ENCODE assay signal across 15 cellular contexts in the genomic region with DNA sequence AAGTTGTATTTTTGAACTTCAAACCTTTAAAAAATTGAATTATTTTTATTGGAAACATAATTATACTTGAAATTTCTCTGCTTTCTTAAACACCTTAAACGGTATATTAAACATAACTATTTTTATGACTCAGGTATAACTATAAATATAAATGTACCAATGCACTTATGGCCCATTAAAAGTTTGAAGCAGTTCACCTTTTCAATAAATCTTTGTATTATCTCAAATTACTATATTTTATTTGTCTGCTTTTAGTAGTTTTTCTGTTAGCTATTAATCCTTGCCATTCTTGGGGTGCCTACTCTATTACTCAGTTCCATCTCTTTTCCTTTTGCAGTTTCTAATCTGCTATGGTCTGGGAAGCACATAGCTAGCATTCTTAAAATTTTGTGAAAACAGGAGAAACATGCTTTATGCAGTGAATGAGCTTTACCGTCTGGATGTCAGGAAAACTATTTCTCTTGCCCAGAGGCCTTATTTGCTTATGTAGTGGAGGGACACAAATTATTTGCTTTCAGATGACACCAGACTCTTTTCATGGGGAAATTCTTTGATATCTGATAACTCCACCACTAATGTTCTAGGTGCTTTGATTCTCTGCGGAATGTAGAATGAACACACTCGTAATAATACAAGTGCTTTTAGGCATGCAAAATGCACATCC.
DNase-seq lines count a peak whose midpoint lies in the region; ATAC-seq, FAIRE-seq and TF ChIP-seq lines count a peak whose summit lies in the region.
"Had no signal": no experiment of that assay in that cellular context is flagged by ENCODE, and none has a peak within 500 bp of the region (broad histone marks: within the 10 kb centered on the region; RNA-seq: fewer than 3 reads in every experiment).

No MANE protein-coding gene starts in this region.

- no peak overlapping the region for H2BK15ac ChIP-seq in H1 (ENCODE audit: low read length)
- H2BK15ac ChIP-seq in mesendoderm (replicated peaks; ENCODE audit: low read depth), result no peak overlapping the region

- H3K4me1 ChIP-seq in H1 (replicated peaks in 1 of 4; ENCODE audit: control insufficient read depth in 3 of 4, insufficient read depth in 4 of 4, low read length in 3 of 4), result no peaks in the 10 kb centered on the region
- peaks cover 2% of the 10 kb centered on the region for H3K4me1 ChIP-seq in mesendoderm (ENCODE audit: control insufficient read depth, low read depth, low read length)

- H3K27me3 ChIP-seq in H1 (replicated peaks in 1 of 4; ENCODE audit: control insufficient read depth in 3 of 4, extremely low read depth in 1 of 4, insufficient read depth in 3 of 4, low read length in 3 of 4), result no peaks in the 10 kb centered on the region
- no peaks in the 10 kb centered on the region for H3K27me3 ChIP-seq in mesendoderm (ENCODE audit: insufficient read depth, low read length, poor library complexity)

- POLR2A ChIA-PET in AG04449 (lab: Yijun Ruan, JAX) (interaction anchor here (0.5 to 3.8 kb wide), 8 partner anchors 11 to 384 kb away, joined by 3 to 46 read pairs (median 5); partner anchors contain the start of gene CITED2), H1 (lab: Charles Lee; ENCODE audit: partially characterized antibody) (interaction anchor here (1.4 kb wide), 1 partner anchor 379 kb away, joined by 5 read pairs; the partner anchor contains the start of gene CITED2)

- H3K79me1 ChIP-seq in H1 (ENCODE audit: low read depth, low read length) (no peaks in the 10 kb centered on the region), mesendoderm (ENCODE audit: low read length) (no peaks in the 10 kb centered on the region)

- no peak overlapping the region for H2BK120ac ChIP-seq in H1 (replicated peaks; ENCODE audit: low read depth, low read length)
- H2BK120ac ChIP-seq in mesendoderm (ENCODE audit: low read depth, low read length), result no peak overlapping the region

- H4K5ac ChIP-seq in H1 (ENCODE audit: insufficient read length, low read depth, low read length), result peak overlapping the region; percentile 21
- H4K5ac ChIP-seq in mesendoderm (ENCODE audit: low read length), result no peak overlapping the region

- DNase-seq in AG04449 (ENCODE audit: low read depth, low spot score) (peak; percentile 83), LHCN-M2 (ENCODE audit: low read depth) (peak; percentile 75), H1 (ENCODE audit: low read depth in 1 of 2, low spot score in 2 of 2) (no peak), mesendoderm (peak; percentile 92), HUDEP-2 (lab: John Stamatoyannopoulos, UW; ENCODE audit: unreplicated experiment in 76 of 76) (no peak), SKM-1 (lab: John Stamatoyannopoulos, UW; ENCODE audit: unreplicated experiment) (no peak)
- DNase-seq in activated T-cell treated with anti-CD3 and anti-CD28 coated beads, Interleukin-2, amount 50 U/mL, for 24 hours, result no peak
- DNase-seq: activated T-cell treated with anti-CD3 and anti-CD28 coated beads, Interleukin-2, amount 50 U/mL, for 1 hour; AML-193; aorta; NCI-H446 treated with DMSO at 0.1 percent for 48 hours had no signal

- H4K8ac ChIP-seq in H1 (ENCODE audit: extremely low read depth, insufficient read depth, low read length) (no peak overlapping the region), mesendoderm (ENCODE audit: low read depth, low read length) (no peak overlapping the region)

- no peaks in the 10 kb centered on the region for H4K20me1 ChIP-seq in H1 (replicated peaks in 1 of 2; ENCODE audit: control insufficient read depth in 1 of 2, insufficient read depth in 2 of 2, low read length in 2 of 2)

- H3K23ac ChIP-seq in H1 (ENCODE audit: insufficient read length), result no peak overlapping the region
- H3K23ac ChIP-seq in mesendoderm (ENCODE audit: low read length), result no peak overlapping the region

- H3K36me3 Mint-ChIP-seq in activated T-cell treated with anti-CD3 and anti-CD28 coated beads, Interleukin-2, amount 50 U/mL, for 24 hours (ENCODE audit: low read depth), result no peaks in the 10 kb centered on the region

- 81% methylated on average over 4 of the region's 4 CpGs; no CpG with 5 or more reads in 1 of the 2 experiments for WGBS in H1 (ENCODE audit: extremely low coverage in 1 of 2, insufficient coverage in 1 of 2, insufficient read length in 1 of 2, insufficient replicate concordance in 2 of 2, low coverage in 1 of 2, low lambda C conversion rate in 2 of 2, missing lambda C conversion rate in 1 of 2), 2 experiments
- no CpG with 5 or more reads among the region's 4 CpGs for WGBS in mesendoderm (ENCODE audit: extremely low coverage, insufficient coverage, low lambda C conversion rate)

- H3K23me2 ChIP-seq in H1 (ENCODE audit: low read depth, low read length), result no peaks in the 10 kb centered on the region; the same call in 1 of the 2 replicates

- H3K9ac ChIP-seq in H1 (replicated peaks in 1 of 4; ENCODE audit: extremely low read depth in 1 of 4, low read depth in 3 of 4, low read length in 3 of 4) (no peak overlapping the region), mesendoderm (ENCODE audit: low read length) (no peak overlapping the region)

- FAIRE-seq in H1 (lab: Jason Lieb, UNC), result no peak
- FAIRE-seq: urothelium cell line had no signal

- CTCF ChIA-PET in AG04449 (lab: Yijun Ruan, JAX), result interaction anchor here (1.2 to 1.5 kb wide), 2 partner anchors 380 to 384 kb away, joined by 5 to 6 read pairs; no protein-coding TSS in a partner anchor
- CTCF ChIA-PET in H1 (lab: Charles Lee; ENCODE audit: partially characterized antibody), result interaction anchor here (0.6 kb wide), 1 partner anchor 19 kb away, joined by 4 read pairs; no protein-coding TSS in a partner anchor

- no peak overlapping the region for H3K4ac ChIP-seq in H1 (replicated peaks; ENCODE audit: insufficient read length, low read depth, low read length)
- no peak overlapping the region for H3K4ac ChIP-seq in mesendoderm (ENCODE audit: low read depth, low read length)

- H3K27me3 Mint-ChIP-seq in activated T-cell treated with anti-CD3 and anti-CD28 coated beads, Interleukin-2, amount 50 U/mL, for 24 hours, result no peaks in the 10 kb centered on the region

- H3K4me2 ChIP-seq in H1 (ENCODE audit: insufficient read depth in 1 of 2, low read depth in 2 of 2, low read length in 2 of 2), result no peak overlapping the region
- no peak overlapping the region for H3K4me2 ChIP-seq in mesendoderm (ENCODE audit: low read length)

- no peak for ATAC-seq in GM21447 (IDR thresholded peaks at IDR 0.05; ENCODE audit: unreplicated experiment)

- no peak overlapping the region for H3K27ac ChIP-seq in H1 (ENCODE audit: low read depth, low read length)
- H3K27ac ChIP-seq in mesendoderm (ENCODE audit: low read depth, low read length), result peak overlapping the region; percentile 11
- H3K27ac ChIP-seq: RWPE1 had no signal

- no peak overlapping the region for H3K27ac Mint-ChIP-seq in activated T-cell treated with anti-CD3 and anti-CD28 coated beads, Interleukin-2, amount 50 U/mL, for 24 hours

- no peaks in the 10 kb centered on the region for H3K9me3 Mint-ChIP-seq in activated T-cell treated with anti-CD3 and anti-CD28 coated beads, Interleukin-2, amount 50 U/mL, for 24 hours
- H3K9me3 Mint-ChIP-seq: neural crest cell had no signal

- peak overlapping the region; percentile 8; the same call in 1 of the 2 replicates for H2AFZ ChIP-seq in H1 (ENCODE audit: low read length)

- TF ChIP-seq EP300 in H1 (IDR thresholded peaks at IDR 0.05; ENCODE audit: borderline replicate concordance in 1 of 2, low read depth in 2 of 2, low read length in 2 of 2), result no peak

- no peak overlapping the region for H3K18ac ChIP-seq in H1 (ENCODE audit: extremely low read depth, low read length)
- no peak overlapping the region for H3K18ac ChIP-seq in mesendoderm (ENCODE audit: low read length)

- H4K91ac ChIP-seq in H1 (replicated peaks; ENCODE audit: insufficient read length, low read length), result no peak overlapping the region

- H3K4me1 Mint-ChIP-seq in activated T-cell treated with anti-CD3 and anti-CD28 coated beads, Interleukin-2, amount 50 U/mL, for 24 hours (ENCODE audit: low read depth), result no peaks in the 10 kb centered on the region

- H3K14ac ChIP-seq in H1 (ENCODE audit: insufficient read length), result no peak overlapping the region

- H2BK5ac ChIP-seq in H1 (ENCODE audit: low read depth, low read length) (no peak overlapping the region), mesendoderm (ENCODE audit: low read length) (no peak overlapping the region)

- TF ChIP-seq POLR2A in H1 (IDR thresholded peaks at IDR 0.05; ENCODE audit: control extremely low read depth in 1 of 2, low read depth in 2 of 2, low read length in 2 of 2), result no peak

- no peak overlapping the region for H3K4me3 Mint-ChIP-seq in activated T-cell treated with anti-CD3 and anti-CD28 coated beads, Interleukin-2, amount 50 U/mL, for 24 hours
- H3K4me3 Mint-ChIP-seq: neural crest cell had no signal

- H3K4me3 ChIP-seq in AG04449 (ENCODE audit: low read depth, low read length) (no peak overlapping the region), H1 (ENCODE audit: extremely low read depth in 1 of 4, insufficient read depth in 2 of 4, low read depth in 3 of 4, low read length in 4 of 4) (no peak overlapping the region), mesendoderm (ENCODE audit: low read length) (no peak overlapping the region)

- H2AK5ac ChIP-seq in H1 (ENCODE audit: low read depth, low read length) (no peak overlapping the region), mesendoderm (ENCODE audit: low read length) (no peak overlapping the region)

- H3K36me3 ChIP-seq in H1 (ENCODE audit: control insufficient read depth in 2 of 4, insufficient read depth in 4 of 4, low read length in 3 of 4), result no peaks in the 10 kb centered on the region
- no peaks in the 10 kb centered on the region for H3K36me3 ChIP-seq in mesendoderm (ENCODE audit: control insufficient read depth, insufficient read depth, low read length)

- no peaks in the 10 kb centered on the region for H3K9me3 ChIP-seq in H1 (ENCODE audit: insufficient read depth in 2 of 2, low read depth in 1 of 2, low read length in 1 of 2)

- no peak overlapping the region for H2BK20ac ChIP-seq in H1 (ENCODE audit: low read length)

- no peak overlapping the region for H3K56ac ChIP-seq in H1 (replicated peaks; ENCODE audit: insufficient read length, low read depth, low read length)
- no peak overlapping the region for H3K56ac ChIP-seq in mesendoderm (ENCODE audit: low read length)

- no peak for TF ChIP-seq RAD21 in H1 (IDR thresholded peaks at IDR 0.05 in 1 of 2, conservative IDR thresholded peaks at IDR 0.05 in 1 of 2; ENCODE audit: low read depth in 2 of 2, low read length in 2 of 2)

- H2BK12ac ChIP-seq in H1 (ENCODE audit: low read depth, low read length), result no peak overlapping the region

- H3K79me2 ChIP-seq in H1 (ENCODE audit: control insufficient read depth in 1 of 2, insufficient read depth in 2 of 2, low read length in 2 of 2), result no peaks in the 10 kb centered on the region
- H3K79me2 ChIP-seq in mesendoderm (ENCODE audit: control insufficient read depth, insufficient read depth, low read length), result no peaks in the 10 kb centered on the region

- TF ChIP-seq CTCF in AG04449 (IDR thresholded peaks at IDR 0.05; ENCODE audit: insufficient read depth, low read length, missing control alignments) (no peak), H1 (IDR thresholded peaks at IDR 0.05; ENCODE audit: control extremely low read depth in 1 of 3, insufficient read depth in 1 of 3, low read depth in 1 of 3, low read length in 3 of 3) (no peak)

TF ChIP-seq in H1, 55 proteins besides CTCF, POLR2A, EP300 and RAD21 (continues in another document):
- TF ChIP-seq TAF1 (IDR thresholded peaks at IDR 0.05; ENCODE audit: low read depth, low read length) (no peak), GABPA (IDR thresholded peaks at IDR 0.05; ENCODE audit: borderline replicate concordance, insufficient read depth, low read length) (no peak)

Comparison
In these comparisons a context has a peak if more than half of its experiments do, and no peak if none do; other contexts are left out.
1. DNase-seq: peak in AG04449 (single experiment), LHCN-M2 (single experiment) and mesendoderm (single experiment); none in H1 (0 of 2), HUDEP-2 (0 of 76), SKM-1 (single experiment) and activated T-cell treated with anti-CD3 and anti-CD28 coated beads, Interleukin-2, amount 50 U/mL, for 24 hours (single experiment).